In genomic region chr11:116772443-116773202, GRCh38 we compare ENCODE assay signal across 8 cellular contexts. TPM values are rescaled to one million over a fixed set of nuclear protein-coding genes. Genes with fewer than 3 reads are reported as not detected.
DNase-seq lines count a peak whose midpoint lies in the region; ATAC-seq and TF ChIP-seq lines count a peak whose summit lies in the region.

A gene with protein sequence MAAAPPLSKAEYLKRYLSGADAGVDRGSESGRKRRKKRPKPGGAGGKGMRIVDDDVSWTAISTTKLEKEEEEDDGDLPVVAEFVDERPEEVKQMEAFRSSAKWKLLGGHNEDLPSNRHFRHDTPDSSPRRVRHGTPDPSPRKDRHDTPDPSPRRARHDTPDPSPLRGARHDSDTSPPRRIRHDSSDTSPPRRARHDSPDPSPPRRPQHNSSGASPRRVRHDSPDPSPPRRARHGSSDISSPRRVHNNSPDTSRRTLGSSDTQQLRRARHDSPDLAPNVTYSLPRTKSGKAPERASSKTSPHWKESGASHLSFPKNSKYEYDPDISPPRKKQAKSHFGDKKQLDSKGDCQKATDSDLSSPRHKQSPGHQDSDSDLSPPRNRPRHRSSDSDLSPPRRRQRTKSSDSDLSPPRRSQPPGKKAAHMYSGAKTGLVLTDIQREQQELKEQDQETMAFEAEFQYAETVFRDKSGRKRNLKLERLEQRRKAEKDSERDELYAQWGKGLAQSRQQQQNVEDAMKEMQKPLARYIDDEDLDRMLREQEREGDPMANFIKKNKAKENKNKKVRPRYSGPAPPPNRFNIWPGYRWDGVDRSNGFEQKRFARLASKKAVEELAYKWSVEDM (minus strand): TSS chr11:116772987. CDS start chr11:116772964, 23 bp downstream.

- H3K9me3 ChIP-seq in BLaER1 treated with 17β-estradiol and CSF1 and Interleukin-3, amounts not matched to agents 10 nM and 100 nM (replicated peaks in 1 of 11): no peaks in the 10 kb centered on the region
- no peaks in the 10 kb centered on the region for H3K9me3 ChIP-seq in liver (ENCODE audit: control insufficient read depth in 4 of 4, low read length in 3 of 4)

- DNase-seq in NCI-H774 (lab: John Stamatoyannopoulos, UW) (peak; percentile 91), dermis blood vessel endothelial cell (peak; percentile 91)
- DNase-seq in activated CD4-positive, alpha-beta T cell treated with anti-CD3 and anti-CD28 coated beads, Interleukin-2, amount 50 U/mL, for 4 hours: peak; percentile 91 to 93
- peak; percentile 88 to 95 for DNase-seq in stimulated activated CD4-positive, alpha-beta T cell treated with anti-CD3 and anti-CD28 coated beads, Interleukin-4, amount 100 ng/mL, for 4 hours

- peaks cover 37 to 60% (median 46%) of the 10 kb centered on the region in 10 experiments for H3K4me1 ChIP-seq in BLaER1 treated with 17β-estradiol and CSF1 and Interleukin-3, amounts not matched to agents 10 nM and 100 nM
- peaks cover 11 to 32% (median 22%) of the 10 kb centered on the region in 4 donors for H3K4me1 ChIP-seq in liver (ENCODE audit: control insufficient read depth in 4 of 4, insufficient read depth in 4 of 4, low read length in 3 of 4)

- H3K27me3 ChIP-seq in BLaER1 treated with 17β-estradiol and CSF1 and Interleukin-3, amounts not matched to agents 10 nM and 100 nM: no peaks in the 10 kb centered on the region
- no peaks in the 10 kb centered on the region for H3K27me3 ChIP-seq in liver (ENCODE audit: control insufficient read depth in 4 of 4, insufficient read depth in 4 of 4, low read length in 3 of 4)

- H3K9ac ChIP-seq in BLaER1 treated with 17β-estradiol and CSF1 and Interleukin-3, amounts not matched to agents 10 nM and 100 nM: peak within 1 kb of the TSS; percentile 89 to 97 (median 93)
- peak within 1 kb of the TSS; percentile 83 to 94 for H3K9ac ChIP-seq in liver (ENCODE audit: low read depth in 1 of 2, low read length in 2 of 2)

- TF ChIP-seq RAD21 in liver (IDR thresholded peaks at IDR 0.05): no peak

- peaks cover 39 to 50% (median 45%) of the 10 kb centered on the region in 11 experiments for H3K36me3 ChIP-seq in BLaER1 treated with 17β-estradiol and CSF1 and Interleukin-3, amounts not matched to agents 10 nM and 100 nM
- H3K36me3 ChIP-seq in liver (ENCODE audit: control insufficient read depth in 4 of 4, insufficient read depth in 3 of 4, low read depth in 1 of 4, low read length in 3 of 4): peaks cover under 1 to 12% (median 5%) of the 10 kb centered on the region in 4 donors

- H3K4me2 ChIP-seq in BLaER1 treated with 17β-estradiol and CSF1 and Interleukin-3, amounts not matched to agents 10 nM and 100 nM: peak within 1 kb of the TSS; percentile 92 to 99 (median 96)

- ATAC-seq in GM19324 (IDR thresholded peaks at IDR 0.05; ENCODE audit: low FRiP score, unreplicated experiment) (peak; percentile 88), HG03460 (IDR thresholded peaks at IDR 0.05; ENCODE audit: unreplicated experiment) (peak; percentile 81)

- H3K4me3 ChIP-seq in BLaER1 treated with 17β-estradiol and CSF1 and Interleukin-3, amounts not matched to agents 10 nM and 100 nM: peak within 1 kb of the TSS; percentile 78 to 97 (median 84)
- H3K4me3 ChIP-seq in liver (ENCODE audit: low read depth in 1 of 3, low read length in 3 of 3): peak within 1 kb of the TSS; percentile 76 to 99 (median 79)

- WGBS in liver: under 1% methylated on average over 73 of the region's 73 CpGs

- TF ChIP-seq CTCF in liver (IDR thresholded peaks at IDR 0.05; ENCODE audit: low read depth, low read length, missing input control): no peak

- H3K27ac ChIP-seq in BLaER1 treated with 17β-estradiol and CSF1 and Interleukin-3, amounts not matched to agents 10 nM and 100 nM: peak within 1 kb of the TSS; percentile 91 to 97 (median 92)
- H3K27ac ChIP-seq in liver (ENCODE audit: low read depth in 1 of 2, low read length in 2 of 2): peak within 1 kb of the TSS; percentile 95

- H4K20me1 ChIP-seq in BLaER1 treated with 17β-estradiol and CSF1 and Interleukin-3, amounts not matched to agents 10 nM and 100 nM: peaks cover 0 to 11% (median 0%) of the 10 kb centered on the region in 11 experiments; a peak in 5 of 22 replicates

TF ChIP-seq in liver, 16 proteins besides CTCF, POLR2A, EP300 and RAD21:
- TF ChIP-seq SP1 (IDR thresholded peaks at IDR 0.05) (peak; percentile 66), NR2F2 (IDR thresholded peaks at IDR 0.05) (no peak), FOXA1 (IDR thresholded peaks at IDR 0.05) (no peak), YY1 (IDR thresholded peaks at IDR 0.05) (peak; percentile 98), MAX (IDR thresholded peaks at IDR 0.05) (peak; percentile 29), FOXA2 (IDR thresholded peaks at IDR 0.05) (no peak), GABPA (IDR thresholded peaks at IDR 0.05 in 1 of 2, conservative IDR thresholded peaks at IDR 0.05 in 1 of 2) (peak; percentile 43 to 86), HNF4A (conservative IDR thresholded peaks at IDR 0.05) (no peak), EGR1 (IDR thresholded peaks at IDR 0.05; ENCODE audit: low read depth in 2 of 2) (peak; percentile 35 to 58), HNF4G (IDR thresholded peaks at IDR 0.05) (no peak)
- TF ChIP-seq, protein P1, sequence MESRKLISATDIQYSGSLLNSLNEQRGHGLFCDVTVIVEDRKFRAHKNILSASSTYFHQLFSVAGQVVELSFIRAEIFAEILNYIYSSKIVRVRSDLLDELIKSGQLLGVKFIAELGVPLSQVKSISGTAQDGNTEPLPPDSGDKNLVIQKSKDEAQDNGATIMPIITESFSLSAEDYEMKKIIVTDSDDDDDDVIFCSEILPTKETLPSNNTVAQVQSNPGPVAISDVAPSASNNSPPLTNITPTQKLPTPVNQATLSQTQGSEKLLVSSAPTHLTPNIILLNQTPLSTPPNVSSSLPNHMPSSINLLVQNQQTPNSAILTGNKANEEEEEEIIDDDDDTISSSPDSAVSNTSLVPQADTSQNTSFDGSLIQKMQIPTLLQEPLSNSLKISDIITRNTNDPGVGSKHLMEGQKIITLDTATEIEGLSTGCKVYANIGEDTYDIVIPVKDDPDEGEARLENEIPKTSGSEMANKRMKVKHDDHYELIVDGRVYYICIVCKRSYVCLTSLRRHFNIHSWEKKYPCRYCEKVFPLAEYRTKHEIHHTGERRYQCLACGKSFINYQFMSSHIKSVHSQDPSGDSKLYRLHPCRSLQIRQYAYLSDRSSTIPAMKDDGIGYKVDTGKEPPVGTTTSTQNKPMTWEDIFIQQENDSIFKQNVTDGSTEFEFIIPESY (IDR thresholded peaks at IDR 0.05): peak; percentile 86

RNA-seq across cellular contexts. Expression of the gene that starts here (rescaled TPM):
- 17.2 and 17.9 TPM in 2 replicates for total RNA-seq in dermis blood vessel endothelial cell
- total RNA-seq in liver: 1 to 10 TPM; 5.9 to 7.4 TPM
- 1 to 10 TPM; 3.9 to 4.4 TPM for polyA plus RNA-seq in liver

Comparison
In these comparisons a context has a peak if more than half of its experiments do, and no peak if none do; other contexts are left out.
1. Peak in every context shown above with its lines: DNase-seq, ATAC-seq, H3K4me3 ChIP-seq and H3K27ac ChIP-seq.